In the genomic region with DNA sequence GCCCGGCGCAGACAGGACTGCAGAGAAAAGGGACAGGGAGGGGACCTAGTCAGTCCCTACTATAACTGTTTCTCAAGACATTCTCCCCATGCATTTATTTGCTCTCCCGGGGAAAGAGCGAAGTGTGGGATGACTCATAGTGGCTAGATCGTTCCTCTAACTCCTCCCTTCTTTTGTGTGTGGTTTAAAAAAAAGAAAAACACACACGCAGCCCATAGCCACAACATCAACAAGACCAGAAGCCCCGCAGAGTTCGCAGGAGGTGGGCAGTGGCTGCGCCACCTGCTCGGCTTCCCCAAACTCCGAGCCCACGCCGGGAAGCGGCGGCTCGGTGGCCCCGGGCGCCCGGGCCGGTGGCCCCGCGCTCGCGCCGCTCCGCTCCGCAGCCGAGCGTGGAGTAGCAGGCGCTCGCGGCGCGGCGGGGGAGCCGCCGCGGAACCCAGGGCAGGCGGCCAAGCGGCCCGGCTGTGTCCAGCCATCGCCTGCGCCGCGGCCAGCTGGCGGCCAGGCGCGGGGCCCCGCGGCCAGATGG, we compare ENCODE assay signal across 8 cellular contexts. TPM values are rescaled to one million over a fixed set of nuclear protein-coding genes. Genes with fewer than 3 reads are reported as not detected.
DNase-seq lines count a peak whose midpoint lies in the region; ATAC-seq and TF ChIP-seq lines count a peak whose summit lies in the region.

No MANE protein-coding gene starts in this region.

- H3K4me1 ChIP-seq in duodenal mucosa (ENCODE audit: control insufficient read depth in 1 of 2, insufficient read depth in 2 of 2, low read length in 2 of 2), result peaks cover 15 to 18% of the 10 kb centered on the region in 2 donors
- H3K4me1 ChIP-seq in lower lobe of right lung, result peaks cover 17% of the 10 kb centered on the region

- H3K27ac ChIP-seq in duodenal mucosa (ENCODE audit: low read depth, low read length), result no peak overlapping the region
- peak overlapping the region; percentile 65 for H3K27ac ChIP-seq in lower lobe of right lung

- DNase-seq in Right ventricle myocardium inferior (ENCODE audit: missing footprints) (peak; percentile 81), cardiac septum (ENCODE audit: low spot score) (no peak), NCI-H1694 (lab: John Stamatoyannopoulos, UW) (peak; percentile 15), lower lobe of right lung (peak; percentile 57)
- DNase-seq in activated CD4-positive, alpha-beta T cell treated with anti-CD3 and anti-CD28 coated beads, Interleukin-2, amount 50 U/mL, for 1 hour, result peak; percentile 17
- DNase-seq in stimulated activated CD4-positive, alpha-beta T cell treated with anti-CD3 and anti-CD28 coated beads, TNF-alpha, amount 100 ng/mL, for 4 hours (ENCODE audit: low read depth in 3 of 3), result peak; percentile 18 to 23 (median 20)

- H3K9me3 ChIP-seq in duodenal mucosa (ENCODE audit: control insufficient read depth in 1 of 2, low read length in 2 of 2) (no peaks in the 10 kb centered on the region), lower lobe of right lung (no peaks in the 10 kb centered on the region)

- peaks cover 0 to 9% of the 10 kb centered on the region in 2 donors for H3K36me3 ChIP-seq in duodenal mucosa (ENCODE audit: control insufficient read depth in 1 of 2, insufficient read depth in 2 of 2, low read length in 2 of 2)
- peaks cover 16% of the 10 kb centered on the region for H3K36me3 ChIP-seq in lower lobe of right lung

- no peak for TF ChIP-seq CTCF in lower lobe of right lung (IDR thresholded peaks at IDR 0.05)

- peak overlapping the region; percentile 47 to 77 for H3K9ac ChIP-seq in duodenal mucosa (ENCODE audit: low read depth in 1 of 2, low read length in 2 of 2)

- H3K4me3 ChIP-seq in duodenal mucosa (ENCODE audit: low read depth in 1 of 2, low read length in 2 of 2) (peak overlapping the region; percentile 77 to 82), lower lobe of right lung (peak overlapping the region; percentile 58)

- H3K27me3 ChIP-seq in duodenal mucosa (ENCODE audit: control insufficient read depth in 1 of 2, insufficient read depth in 2 of 2, low read length in 2 of 2) (peaks cover 0 to 4% of the 10 kb centered on the region in 2 donors), lower lobe of right lung (ENCODE audit: low read depth) (no peaks in the 10 kb centered on the region)

- ATAC-seq in Right ventricle myocardium inferior (peak; percentile 35), HG02870 (IDR thresholded peaks at IDR 0.05; ENCODE audit: unreplicated experiment) (peak; percentile 35), lower lobe of right lung (peak; percentile 28 to 56)

- intact Hi-C loops in Right ventricle myocardium inferior (cut with DNase I) (no loop called here), cardiac septum (cut with DNase I) (no loop called here), lower lobe of right lung (cut with DNase I) (no loop called here)

RNA-seq across cellular contexts. Expression of a gene that starts 0.7 kb away (rescaled TPM):
- total RNA-seq in Right ventricle myocardium inferior (9.9 TPM), cardiac septum (7.8 TPM), lower lobe of right lung (10.9 TPM)
